ENCODE assay signal across 1 cellular context in genomic region chr9:17088566-17088965, GRCh38.
TF ChIP-seq lines count a peak whose summit lies in the region.

No MANE protein-coding gene starts in this region.

TF ChIP-seq in GM23338, 12 proteins besides CTCF, POLR2A, EP300 and RAD21 (continued from another document):
- TF ChIP-seq ZNF462 (CRISPR knock-in tag; IDR thresholded peaks at IDR 0.05) (no peak), STAT1 (IDR thresholded peaks at IDR 0.05; ENCODE audit: unreplicated experiment) (no peak), EZH2 (IDR thresholded peaks at IDR 0.05; ENCODE audit: low read depth, unreplicated experiment) (no peak), REST (IDR thresholded peaks at IDR 0.05; ENCODE audit: unreplicated experiment) (no peak), JUNB (IDR thresholded peaks at IDR 0.05; ENCODE audit: unreplicated experiment) (no peak), NANOG (IDR thresholded peaks at IDR 0.05; ENCODE audit: borderline replicate concordance) (no peak), CREB1 (CRISPR knock-in tag; IDR thresholded peaks at IDR 0.05; ENCODE audit: low read depth) (no peak), POLR2AphosphoS5 (IDR thresholded peaks at IDR 0.05; ENCODE audit: low read depth) (no peak), ETS1 (IDR thresholded peaks at IDR 0.05) (no peak)
